In the genomic region with DNA sequence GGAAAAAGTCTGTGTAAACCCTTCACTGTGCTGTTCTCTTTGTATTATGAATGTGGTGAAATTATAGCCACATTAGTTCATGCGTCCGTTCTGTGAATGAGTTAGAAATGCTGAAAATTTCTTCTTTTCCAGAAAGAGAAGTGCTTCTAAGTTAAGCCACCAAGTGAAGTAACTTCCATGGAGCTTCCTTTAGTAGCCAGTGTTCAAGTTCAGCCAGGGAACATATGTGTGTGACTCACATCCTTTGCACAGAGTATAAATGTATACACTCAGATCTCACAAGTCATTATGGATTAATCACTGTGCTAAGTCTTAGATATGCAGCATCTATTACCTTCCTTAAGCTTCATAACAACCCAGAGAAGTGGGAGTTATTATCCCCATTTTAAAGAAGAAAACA, we compare ENCODE assay signal across 1 cellular context.
A peak's percentile ranks its signal among the peaks of the same experiment; 100 is the strongest.
TF ChIP-seq lines count a peak whose summit lies in the region.

No MANE protein-coding gene starts in this region.

TF ChIP-seq in SK-N-SH, 30 proteins besides CTCF, POLR2A, EP300 and RAD21 (continued from another document):
- TF ChIP-seq TCF12 (IDR thresholded peaks at IDR 0.05) (peak; percentile 68), NFIC (IDR thresholded peaks at IDR 0.05; ENCODE audit: borderline replicate concordance) (no peak), GABPA (IDR thresholded peaks at IDR 0.05; ENCODE audit: low read depth) (no peak), GATA2 (CRISPR knock-in tag; IDR thresholded peaks at IDR 0.05) (no peak), RXRA (IDR thresholded peaks at IDR 0.05; ENCODE audit: borderline replicate concordance, low read depth) (peak; percentile 50; the same call in 1 of the 2 replicates), JUND (IDR thresholded peaks at IDR 0.05) (peak; percentile 56), NRF1 (IDR thresholded peaks at IDR 0.05; ENCODE audit: low read depth, low read length) (no peak), RFX5 (IDR thresholded peaks at IDR 0.05; ENCODE audit: low read length) (no peak), RCOR1 (IDR thresholded peaks at IDR 0.05; ENCODE audit: low read length) (no peak)
- TF ChIP-seq, protein P1, sequence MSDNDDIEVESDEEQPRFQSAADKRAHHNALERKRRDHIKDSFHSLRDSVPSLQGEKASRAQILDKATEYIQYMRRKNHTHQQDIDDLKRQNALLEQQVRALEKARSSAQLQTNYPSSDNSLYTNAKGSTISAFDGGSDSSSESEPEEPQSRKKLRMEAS (IDR thresholded peaks at IDR 0.05; ENCODE audit: low read depth): no peak
- TF ChIP-seq, protein P2, sequence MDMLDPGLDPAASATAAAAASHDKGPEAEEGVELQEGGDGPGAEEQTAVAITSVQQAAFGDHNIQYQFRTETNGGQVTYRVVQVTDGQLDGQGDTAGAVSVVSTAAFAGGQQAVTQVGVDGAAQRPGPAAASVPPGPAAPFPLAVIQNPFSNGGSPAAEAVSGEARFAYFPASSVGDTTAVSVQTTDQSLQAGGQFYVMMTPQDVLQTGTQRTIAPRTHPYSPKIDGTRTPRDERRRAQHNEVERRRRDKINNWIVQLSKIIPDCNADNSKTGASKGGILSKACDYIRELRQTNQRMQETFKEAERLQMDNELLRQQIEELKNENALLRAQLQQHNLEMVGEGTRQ (IDR thresholded peaks at IDR 0.05; ENCODE audit: borderline replicate concordance, low read depth, low read length): no peak
- TF ChIP-seq, protein P3, sequence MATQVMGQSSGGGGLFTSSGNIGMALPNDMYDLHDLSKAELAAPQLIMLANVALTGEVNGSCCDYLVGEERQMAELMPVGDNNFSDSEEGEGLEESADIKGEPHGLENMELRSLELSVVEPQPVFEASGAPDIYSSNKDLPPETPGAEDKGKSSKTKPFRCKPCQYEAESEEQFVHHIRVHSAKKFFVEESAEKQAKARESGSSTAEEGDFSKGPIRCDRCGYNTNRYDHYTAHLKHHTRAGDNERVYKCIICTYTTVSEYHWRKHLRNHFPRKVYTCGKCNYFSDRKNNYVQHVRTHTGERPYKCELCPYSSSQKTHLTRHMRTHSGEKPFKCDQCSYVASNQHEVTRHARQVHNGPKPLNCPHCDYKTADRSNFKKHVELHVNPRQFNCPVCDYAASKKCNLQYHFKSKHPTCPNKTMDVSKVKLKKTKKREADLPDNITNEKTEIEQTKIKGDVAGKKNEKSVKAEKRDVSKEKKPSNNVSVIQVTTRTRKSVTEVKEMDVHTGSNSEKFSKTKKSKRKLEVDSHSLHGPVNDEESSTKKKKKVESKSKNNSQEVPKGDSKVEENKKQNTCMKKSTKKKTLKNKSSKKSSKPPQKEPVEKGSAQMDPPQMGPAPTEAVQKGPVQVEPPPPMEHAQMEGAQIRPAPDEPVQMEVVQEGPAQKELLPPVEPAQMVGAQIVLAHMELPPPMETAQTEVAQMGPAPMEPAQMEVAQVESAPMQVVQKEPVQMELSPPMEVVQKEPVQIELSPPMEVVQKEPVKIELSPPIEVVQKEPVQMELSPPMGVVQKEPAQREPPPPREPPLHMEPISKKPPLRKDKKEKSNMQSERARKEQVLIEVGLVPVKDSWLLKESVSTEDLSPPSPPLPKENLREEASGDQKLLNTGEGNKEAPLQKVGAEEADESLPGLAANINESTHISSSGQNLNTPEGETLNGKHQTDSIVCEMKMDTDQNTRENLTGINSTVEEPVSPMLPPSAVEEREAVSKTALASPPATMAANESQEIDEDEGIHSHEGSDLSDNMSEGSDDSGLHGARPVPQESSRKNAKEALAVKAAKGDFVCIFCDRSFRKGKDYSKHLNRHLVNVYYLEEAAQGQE (IDR thresholded peaks at IDR 0.05; ENCODE audit: low read depth, low read length): no peak
- TF ChIP-seq, protein P4, sequence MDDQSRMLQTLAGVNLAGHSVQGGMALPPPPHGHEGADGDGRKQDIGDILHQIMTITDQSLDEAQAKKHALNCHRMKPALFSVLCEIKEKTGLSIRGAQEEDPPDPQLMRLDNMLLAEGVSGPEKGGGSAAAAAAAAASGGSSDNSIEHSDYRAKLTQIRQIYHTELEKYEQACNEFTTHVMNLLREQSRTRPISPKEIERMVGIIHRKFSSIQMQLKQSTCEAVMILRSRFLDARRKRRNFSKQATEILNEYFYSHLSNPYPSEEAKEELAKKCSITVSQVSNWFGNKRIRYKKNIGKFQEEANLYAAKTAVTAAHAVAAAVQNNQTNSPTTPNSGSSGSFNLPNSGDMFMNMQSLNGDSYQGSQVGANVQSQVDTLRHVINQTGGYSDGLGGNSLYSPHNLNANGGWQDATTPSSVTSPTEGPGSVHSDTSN (IDR thresholded peaks at IDR 0.05): peak; percentile 73
